In the genomic region with DNA sequence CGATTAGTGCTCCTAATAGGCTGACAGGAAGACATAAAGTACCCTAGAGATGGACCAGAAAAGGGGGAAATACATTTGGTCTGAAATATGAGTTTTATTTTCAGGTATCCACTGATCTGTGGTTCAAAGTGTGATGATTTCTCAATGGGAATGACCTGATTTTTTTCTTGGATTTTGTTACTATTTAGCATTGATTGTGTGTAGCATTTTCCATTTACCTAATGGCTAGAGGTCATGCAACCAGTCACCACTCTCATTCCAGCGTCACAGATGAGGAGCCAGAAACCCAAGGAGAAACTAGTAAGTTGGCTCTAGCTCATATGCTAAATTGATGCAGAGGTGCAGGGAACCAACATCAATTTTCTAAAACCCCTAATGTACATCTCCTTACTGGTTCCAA, we compare ENCODE assay signal across 6 cellular contexts.
"Had no signal": no experiment of that assay in that cellular context is flagged by ENCODE, and none has a peak within 500 bp of the region (broad histone marks: within the 10 kb centered on the region; RNA-seq: fewer than 3 reads in every experiment).

No MANE protein-coding gene starts in this region.

- DNase-seq: IMR-90, KBM-7, KG1 had no signal

- FAIRE-seq: HTR-8/SVneo, K562 had no signal

- H3K27ac ChIP-seq: HL-60 had no signal

- H3K4me3 ChIP-seq: K562 had no signal

- ATAC-seq: K562 had no signal
